19 cellular contexts compared by ENCODE assay signal in the genomic region with DNA sequence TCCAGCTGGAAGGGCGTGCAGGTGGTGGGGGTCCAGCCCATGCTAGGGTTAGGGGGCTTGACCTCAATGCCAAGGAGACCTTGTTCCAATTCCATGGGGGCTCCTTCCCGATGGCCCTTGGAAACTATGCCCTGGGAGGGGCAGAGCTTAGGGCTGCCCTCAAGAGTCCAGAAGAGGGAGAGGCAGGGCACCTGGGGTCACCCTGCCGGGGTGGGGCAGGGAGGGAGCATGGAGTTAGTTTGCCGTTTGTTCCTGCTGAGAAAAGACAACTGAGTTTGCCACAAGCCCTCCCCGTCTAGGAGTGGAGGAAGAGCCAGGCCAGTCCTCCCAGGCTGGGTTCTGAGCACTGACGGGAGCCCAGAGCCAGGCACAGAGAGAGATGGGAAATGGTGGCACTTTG. TPM values are rescaled to one million over a fixed set of nuclear protein-coding genes. Genes with fewer than 3 reads are reported as not detected.
DNase-seq lines count a peak whose midpoint lies in the region; ATAC-seq and TF ChIP-seq lines count a peak whose summit lies in the region.
"Had no signal": no experiment of that assay in that cellular context is flagged by ENCODE, and none has a peak within 500 bp of the region (broad histone marks: within the 10 kb centered on the region; RNA-seq: fewer than 3 reads in every experiment).

No MANE protein-coding gene starts in this region.

- H3K9ac ChIP-seq in endodermal cell (ENCODE audit: extremely low read depth, low read length, poor library complexity, severe bottlenecking) = no peak overlapping the region
- H3K9ac ChIP-seq: GM23248 had no signal

- H3K9me3 ChIP-seq in endodermal cell (ENCODE audit: control insufficient read depth, low read length) (no peaks in the 10 kb centered on the region), lower lobe of right lung (no peaks in the 10 kb centered on the region), spleen (no peaks in the 10 kb centered on the region), vagina (no peaks in the 10 kb centered on the region)
- H3K9me3 ChIP-seq: MG63, Peyer's patch had no signal

- POLR2A ChIA-PET in activated CD4-positive, alpha-beta memory T cell treated with anti-CD3 and anti-CD28 coated beads, Interleukin-2, amount 10 ng/mL, durations not matched to agents 7 days and 5 days (lab: Charles Lee) = no interaction called here

- H3K36me3 ChIP-seq in H7 (replicated peaks; ENCODE audit: control insufficient read depth, insufficient read depth, low read length) = peaks cover 16% of the 10 kb centered on the region
- peaks cover 23% of the 10 kb centered on the region for H3K36me3 ChIP-seq in endodermal cell (ENCODE audit: control insufficient read depth, insufficient read depth, low read length)
- H3K36me3 ChIP-seq in lower lobe of right lung = peaks cover 27% of the 10 kb centered on the region
- peaks cover 0 to 32% (median 0%) of the 10 kb centered on the region in 6 donors for H3K36me3 ChIP-seq in spleen
- no peaks in the 10 kb centered on the region for H3K36me3 ChIP-seq in vagina
- H3K36me3 ChIP-seq: MG63 had no signal

- peak overlapping the region; percentile 66 for H3K27ac Mint-ChIP-seq in endodermal cell
- H3K27ac Mint-ChIP-seq in stimulated activated effector memory CD8-positive, alpha-beta T cell treated with anti-CD3 and anti-CD28 coated beads, Interleukin-12 subunit alpha, Interleukin-12 subunit beta, amount 100 ng/mL, for 72 hours = no peak overlapping the region
- no peak overlapping the region for H3K27ac Mint-ChIP-seq in activated CD4-positive, alpha-beta memory T cell treated with anti-CD3 and anti-CD28 coated beads, Interleukin-2, amount 10 ng/mL, durations not matched to agents 7 days and 5 days
- H3K27ac Mint-ChIP-seq: CD8-positive, alpha-beta T cell; HFFc6 had no signal

- H3K27ac ChIP-seq in endodermal cell (ENCODE audit: low read depth, low read length) (no peak overlapping the region), lower lobe of right lung (peak overlapping the region; percentile 58), spleen (peak overlapping the region in 7 of 8 donors; percentile 48 to 83 (median 69)), vagina (no peak overlapping the region)
- H3K27ac ChIP-seq: GM23248, Peyer's patch had no signal

- 75 to 93% methylated on average over 3 to 6 of the region's 6 CpGs for WGBS in endodermal cell (ENCODE audit: insufficient coverage in 1 of 2, insufficient read length in 1 of 2), 2 experiments
- 65 to 79% (median 68%) methylated on average over 5 to 6 of the region's 6 CpGs for WGBS in spleen, 5 donors

- H3K4me1 ChIP-seq in endodermal cell (ENCODE audit: control insufficient read depth, insufficient read depth, low read length) = peaks cover 5% of the 10 kb centered on the region
- peaks cover 25% of the 10 kb centered on the region for H3K4me1 ChIP-seq in lower lobe of right lung
- peaks cover 8 to 73% (median 34%) of the 10 kb centered on the region in 6 donors for H3K4me1 ChIP-seq in spleen
- no peaks in the 10 kb centered on the region for H3K4me1 ChIP-seq in vagina

- H3K4me1 Mint-ChIP-seq in endodermal cell = peaks cover 9% of the 10 kb centered on the region
- peaks cover 6% of the 10 kb centered on the region for H3K4me1 Mint-ChIP-seq in stimulated activated effector memory CD8-positive, alpha-beta T cell treated with anti-CD3 and anti-CD28 coated beads, Interleukin-12 subunit alpha, Interleukin-12 subunit beta, amount 100 ng/mL, for 72 hours
- no peaks in the 10 kb centered on the region for H3K4me1 Mint-ChIP-seq in activated CD4-positive, alpha-beta memory T cell treated with anti-CD3 and anti-CD28 coated beads, Interleukin-2, amount 10 ng/mL, durations not matched to agents 7 days and 5 days

- H3K4me3 Mint-ChIP-seq in endodermal cell = no peak overlapping the region
- no peak overlapping the region for H3K4me3 Mint-ChIP-seq in stimulated activated effector memory CD8-positive, alpha-beta T cell treated with anti-CD3 and anti-CD28 coated beads, Interleukin-12 subunit alpha, Interleukin-12 subunit beta, amount 100 ng/mL, for 72 hours
- no peak overlapping the region for H3K4me3 Mint-ChIP-seq in activated CD4-positive, alpha-beta memory T cell treated with anti-CD3 and anti-CD28 coated beads, Interleukin-2, amount 10 ng/mL, durations not matched to agents 7 days and 5 days
- H3K4me3 Mint-ChIP-seq: CD8-positive, alpha-beta T cell; HFFc6 had no signal

- intact Hi-C loops in lower lobe of right lung (cut with DNase I) = no loop called here
- intact Hi-C loops in spleen (cut with DNase I; ENCODE audit: low total_unique reads) = no loop called here
- intact Hi-C loops in vagina (cut with DNase I) = no loop called here

- peaks cover 22% of the 10 kb centered on the region for H3K36me3 Mint-ChIP-seq in endodermal cell (ENCODE audit: low read depth)
- no peaks in the 10 kb centered on the region for H3K36me3 Mint-ChIP-seq in stimulated activated effector memory CD8-positive, alpha-beta T cell treated with anti-CD3 and anti-CD28 coated beads, Interleukin-12 subunit alpha, Interleukin-12 subunit beta, amount 100 ng/mL, for 72 hours
- H3K36me3 Mint-ChIP-seq in activated CD4-positive, alpha-beta memory T cell treated with anti-CD3 and anti-CD28 coated beads, Interleukin-2, amount 10 ng/mL, durations not matched to agents 7 days and 5 days (ENCODE audit: low read depth) = no peaks in the 10 kb centered on the region
- H3K36me3 Mint-ChIP-seq: CD8-positive, alpha-beta T cell had no signal

- peak in 1 of 2 donors; percentile 10 for ATAC-seq in lower lobe of right lung
- ATAC-seq in stimulated activated effector memory CD8-positive, alpha-beta T cell treated with anti-CD3 and anti-CD28 coated beads, Interleukin-12 subunit alpha, Interleukin-12 subunit beta, amount 100 ng/mL, for 72 hours = no peak
- ATAC-seq: CD8-positive, alpha-beta T cell had no signal

- H3K27me3 Mint-ChIP-seq in endodermal cell (ENCODE audit: insufficient read depth) = no peaks in the 10 kb centered on the region
- no peaks in the 10 kb centered on the region for H3K27me3 Mint-ChIP-seq in activated CD4-positive, alpha-beta memory T cell treated with anti-CD3 and anti-CD28 coated beads, Interleukin-2, amount 10 ng/mL, durations not matched to agents 7 days and 5 days

- CTCF ChIA-PET in activated CD4-positive, alpha-beta memory T cell treated with anti-CD3 and anti-CD28 coated beads, Interleukin-2, amount 10 ng/mL, durations not matched to agents 7 days and 5 days (lab: Charles Lee) = no interaction called here

- TF ChIP-seq CTCF in endodermal cell (conservative IDR thresholded peaks at IDR 0.05) (no peak), lower lobe of right lung (IDR thresholded peaks at IDR 0.05) (no peak), spleen (IDR thresholded peaks at IDR 0.05 in 8 of 11, conservative IDR thresholded peaks at IDR 0.05 in 3 of 11) (no peak), vagina (IDR thresholded peaks at IDR 0.05) (no peak)

- H3K27me3 ChIP-seq in H7 (ENCODE audit: control insufficient read depth, insufficient read depth, low read length) (no peaks in the 10 kb centered on the region), endodermal cell (ENCODE audit: control insufficient read depth, insufficient read depth, low read length, poor library complexity, severe bottlenecking) (no peaks in the 10 kb centered on the region), lower lobe of right lung (ENCODE audit: low read depth) (no peaks in the 10 kb centered on the region), spleen (replicated peaks in 1 of 7) (no peaks in the 10 kb centered on the region), vagina (no peaks in the 10 kb centered on the region)
- H3K27me3 ChIP-seq: MG63, Peyer's patch had no signal

- H3K4me3 ChIP-seq in H7 (ENCODE audit: insufficient read depth, low read depth, low read length) (no peak overlapping the region), endodermal cell (ENCODE audit: low read length) (no peak overlapping the region), lower lobe of right lung (no peak overlapping the region), spleen (no peak overlapping the region), vagina (no peak overlapping the region)
- H3K4me3 ChIP-seq: GM23248, MG63, Peyer's patch had no signal

- no peaks in the 10 kb centered on the region for H3K9me3 Mint-ChIP-seq in endodermal cell
- H3K9me3 Mint-ChIP-seq in stimulated activated effector memory CD8-positive, alpha-beta T cell treated with anti-CD3 and anti-CD28 coated beads, Interleukin-12 subunit alpha, Interleukin-12 subunit beta, amount 100 ng/mL, for 72 hours = no peaks in the 10 kb centered on the region
- H3K9me3 Mint-ChIP-seq in activated CD4-positive, alpha-beta memory T cell treated with anti-CD3 and anti-CD28 coated beads, Interleukin-2, amount 10 ng/mL, durations not matched to agents 7 days and 5 days = no peaks in the 10 kb centered on the region
- H3K9me3 Mint-ChIP-seq: CD8-positive, alpha-beta T cell; HFFc6 had no signal

- TF ChIP-seq POLR2A in spleen (IDR thresholded peaks at IDR 0.05) (no peak), vagina (IDR thresholded peaks at IDR 0.05) (no peak)

- peak; percentile 70 for DNase-seq in H7
- peak; percentile 44 for DNase-seq in endodermal cell
- DNase-seq in lower lobe of right lung = no peak
- DNase-seq in spleen = no peak
- no peak for DNase-seq in stimulated activated effector memory CD8-positive, alpha-beta T cell treated with anti-CD3 and anti-CD28 coated beads, Interleukin-12 subunit alpha, Interleukin-12 subunit beta, amount 100 ng/mL, for 72 hours (ENCODE audit: low spot score in 2 of 2)
- no peak for DNase-seq in vagina (ENCODE audit: extremely low spot score in 2 of 2)
- no peak for DNase-seq in occipital lobe (lab: John Stamatoyannopoulos, UW)
- DNase-seq in activated CD4-positive, alpha-beta memory T cell treated with anti-CD3 and anti-CD28 coated beads, Interleukin-2, amount 10 ng/mL, durations not matched to agents 7 days and 5 days = no peak
- DNase-seq: ACHN; CD8-positive, alpha-beta T cell; GM23248; HFFc6; MG63; NCI-H1092 treated with DMSO at 0.1 percent for 48 hours; NCI-H187; NCI-H2171; NCI-H774; SIG-M5 had no signal

RNA-seq across cellular contexts. Expression of gene MMP15, which starts 21.4 kb away (rescaled TPM):
- total RNA-seq in H7 (2014; rRNA removed; shearing (Covaris generic)) = 58.2 and 60.7 TPM in 2 replicates
- total RNA-seq in endodermal cell (100 to 1,000 TPM in 1 of 2 donors, 10 to 100 TPM in 1; 99.8 to 105 TPM), lower lobe of right lung (21.5 TPM), spleen (10 to 100 TPM in 6 of 7 donors, 1 to 10 TPM in 1; 6.5 to 24.2 (median 16.9) TPM), vagina (2.9 TPM), occipital lobe (12.6 TPM)
- polyA plus RNA-seq in endodermal cell (2013, experiment 1 of 2) = 34.0 TPM
- polyA plus RNA-seq in endodermal cell (2013, experiment 2 of 2) = 34.0 TPM
- polyA plus RNA-seq in spleen = 1 to 10 TPM; 2.3 to 5.7 (median 2.9) TPM
- total RNA-seq in activated CD4-positive, alpha-beta memory T cell treated with anti-CD3 and anti-CD28 coated beads, Interleukin-2, amount 10 ng/mL, durations not matched to agents 7 days and 5 days = 1 to 10 TPM in 1 of 2 experiments, under 1 TPM in 1; 0.68 to 1.1 TPM

RNA-seq across cellular contexts. Expression of gene USB1, which starts 45.7 kb away (rescaled TPM):
- total RNA-seq in H7 (2014; rRNA removed; shearing (Covaris generic)) = 20.0 and 23.9 TPM in 2 replicates
- total RNA-seq in endodermal cell (100 to 1,000 TPM; 139 to 163 TPM), lower lobe of right lung (39.9 TPM), spleen (10 to 100 TPM; 35.0 to 78.4 (median 49.5) TPM), vagina (44.2 TPM), occipital lobe (5.0 TPM)
- 62.2 TPM for polyA plus RNA-seq in endodermal cell (2013, experiment 1 of 2)
- polyA plus RNA-seq in endodermal cell (2013, experiment 2 of 2) = 62.7 TPM
- 10 to 100 TPM; 17.7 to 25.4 (median 18.9) TPM for polyA plus RNA-seq in spleen
- total RNA-seq in activated CD4-positive, alpha-beta memory T cell treated with anti-CD3 and anti-CD28 coated beads, Interleukin-2, amount 10 ng/mL, durations not matched to agents 7 days and 5 days = 10 to 100 TPM; 48.4 to 54.2 TPM

RNA-seq across cellular contexts. Expression of gene ZNF319, which starts 46.5 kb away (rescaled TPM):
- total RNA-seq in H7 (2014; rRNA removed; shearing (Covaris generic)) = 3.1 and 3.4 TPM in 2 replicates
- total RNA-seq in endodermal cell = 10 to 100 TPM in 1 of 2 donors, 1 to 10 TPM in 1; 9.8 to 10.8 TPM
- 11.5 TPM for polyA plus RNA-seq in endodermal cell (2013, experiment 1 of 2)
- 8.2 TPM for polyA plus RNA-seq in endodermal cell (2013, experiment 2 of 2)
- total RNA-seq in lower lobe of right lung = 11.0 TPM
- 10 to 100 TPM; 13.0 to 23.4 (median 17.4) TPM for total RNA-seq in spleen
- polyA plus RNA-seq in spleen = 1 to 10 TPM; 3.0 to 7.6 (median 3.4) TPM
- 7.9 TPM for total RNA-seq in vagina
- 4.2 TPM for total RNA-seq in occipital lobe
- total RNA-seq in activated CD4-positive, alpha-beta memory T cell treated with anti-CD3 and anti-CD28 coated beads, Interleukin-2, amount 10 ng/mL, durations not matched to agents 7 days and 5 days = 10 to 100 TPM; 19.8 to 20.2 TPM

Comparison
In these comparisons a context has a peak if more than half of its experiments do, and no peak if none do; other contexts are left out.
1. DNase-seq: peak in H7 (single experiment) and endodermal cell (single experiment); none in lower lobe of right lung (single experiment), spleen (single experiment), stimulated activated effector memory CD8-positive, alpha-beta T cell treated with anti-CD3 and anti-CD28 coated beads, Interleukin-12 subunit alpha, Interleukin-12 subunit beta, amount 100 ng/mL, for 72 hours (0 of 2), vagina (0 of 2), occipital lobe (single experiment) and activated CD4-positive, alpha-beta memory T cell treated with anti-CD3 and anti-CD28 coated beads, Interleukin-2, amount 10 ng/mL, durations not matched to agents 7 days and 5 days (single experiment).
2. H3K27ac ChIP-seq: peak in lower lobe of right lung (single experiment) and spleen (7 of 8); none in endodermal cell (single experiment) and vagina (single experiment).